In genomic region chr14:89000007-89000942, GRCh38 we compare ENCODE assay signal across 8 cellular contexts.
DNase-seq lines count a peak whose midpoint lies in the region; ATAC-seq and TF ChIP-seq lines count a peak whose summit lies in the region.

No MANE protein-coding gene starts in this region.

- CTCF ChIA-PET in MCF 10A (lab: Yijun Ruan, JAX), result interaction anchor here (0.6 to 1.1 kb wide), 2 partner anchors 36 to 333 kb away, joined by 3 read pairs; no protein-coding TSS in a partner anchor
- CTCF ChIA-PET in CD4-positive, alpha-beta T cell (lab: Charles Lee), result no interaction called here

- H3K4me1 ChIP-seq in breast epithelium (no peaks in the 10 kb centered on the region), psoas muscle (no peaks in the 10 kb centered on the region)

- H3K9me3 Mint-ChIP-seq in MCF 10A (ENCODE audit: unreplicated experiment), result no peaks in the 10 kb centered on the region
- H3K9me3 Mint-ChIP-seq in CD4-positive, alpha-beta T cell, result no peaks in the 10 kb centered on the region

- H3K4me3 ChIP-seq in breast epithelium (no peak overlapping the region), choroid plexus epithelial cell (ENCODE audit: low read depth, low read length) (no peak overlapping the region), psoas muscle (no peak overlapping the region)

- no peak overlapping the region for H3K4me3 Mint-ChIP-seq in MCF 10A (ENCODE audit: unreplicated experiment)
- H3K4me3 Mint-ChIP-seq in CD4-positive, alpha-beta T cell, result no peak overlapping the region

- no peaks in the 10 kb centered on the region for H3K36me3 ChIP-seq in breast epithelium
- no peaks in the 10 kb centered on the region for H3K36me3 ChIP-seq in psoas muscle (ENCODE audit: insufficient read depth in 1 of 2, low read depth in 1 of 2)

- no peak overlapping the region for H3K27ac ChIP-seq in breast epithelium
- H3K27ac ChIP-seq in psoas muscle, result no peak overlapping the region
- no peak overlapping the region for H3K27ac ChIP-seq in CD4-positive, alpha-beta T cell (ENCODE audit: low read depth, low read length)

- POLR2A ChIA-PET in MCF 10A (lab: Yijun Ruan, JAX), result interaction anchor here (0.6 to 0.7 kb wide), 2 partner anchors 9 to 17 kb away, joined by 3 to 4 read pairs; no protein-coding TSS in a partner anchor
- POLR2A ChIA-PET in CD4-positive, alpha-beta T cell (lab: Charles Lee), result interaction anchor here (0.6 kb wide), 1 partner anchor 868 kb away, joined by 4 read pairs; no protein-coding TSS in a partner anchor

- no peaks in the 10 kb centered on the region for H3K27me3 Mint-ChIP-seq in MCF 10A (ENCODE audit: insufficient read depth, unreplicated experiment)
- peaks cover 34% of the 10 kb centered on the region for H3K27me3 Mint-ChIP-seq in CD4-positive, alpha-beta T cell

- intact Hi-C loops in MCF 10A (cut with micrococcal nuclease), result loop anchor here (2.0 kb wide), 1 partner anchor 207 kb away; the partner anchor contains the start of gene EML5
- intact Hi-C loops in breast epithelium (cut with DNase I; ENCODE audit: low total_unique reads), result no loop called here
- intact Hi-C loops in psoas muscle (cut with DNase I), result no loop called here
- intact Hi-C loops in CD4-positive, alpha-beta T cell (cut with DNase I, micrococcal nuclease), result no loop called here

- no peaks in the 10 kb centered on the region for H3K27me3 ChIP-seq in breast epithelium
- H3K27me3 ChIP-seq in psoas muscle (ENCODE audit: insufficient read depth in 3 of 3, low read length in 2 of 3), result peaks cover 0 to 4% (median 0%) of the 10 kb centered on the region in 3 donors
- H3K27me3 ChIP-seq in CD4-positive, alpha-beta T cell (ENCODE audit: control insufficient read depth, insufficient read depth, low read length), result peaks cover 14% of the 10 kb centered on the region

- no peaks in the 10 kb centered on the region for H3K9me3 ChIP-seq in breast epithelium
- H3K9me3 ChIP-seq in psoas muscle, result no peaks in the 10 kb centered on the region
- H3K9me3 ChIP-seq in CD4-positive, alpha-beta T cell (ENCODE audit: control insufficient read depth, low read length), result no peaks in the 10 kb centered on the region

- H3K36me3 Mint-ChIP-seq in MCF 10A (ENCODE audit: insufficient read depth, unreplicated experiment), result no peaks in the 10 kb centered on the region
- H3K36me3 Mint-ChIP-seq in CD4-positive, alpha-beta T cell (ENCODE audit: low read depth), result no peaks in the 10 kb centered on the region

- no peak for TF ChIP-seq POLR2A in breast epithelium (IDR thresholded peaks at IDR 0.05)

- DNase-seq in MCF 10A (ENCODE audit: unreplicated experiment), result peak; percentile 95
- DNase-seq in breast epithelium (ENCODE audit: low spot score in 2 of 2), result no peak
- DNase-seq in NOMO-1 treated with DMSO at 0.1 percent for 48 hours (lab: John Stamatoyannopoulos, UW; ENCODE audit: unreplicated experiment), result peak; percentile 88
- peak; percentile 98 for DNase-seq in choroid plexus epithelial cell (ENCODE audit: low read depth)
- peak; percentile 26 to 53 for DNase-seq in psoas muscle
- no peak for DNase-seq in CD4-positive, alpha-beta T cell
- DNase-seq in GM19240 (ENCODE audit: insufficient read length, low spot score), result no peak

- ATAC-seq in psoas muscle (peak in 2 of 4 donors; percentile 58 to 66), GM19463 (IDR thresholded peaks at IDR 0.05; ENCODE audit: unreplicated experiment) (no peak)
- no peak for ATAC-seq in CD4-positive, alpha-beta T cell (ENCODE audit: poor library complexity)

- H3K4me1 Mint-ChIP-seq in MCF 10A (ENCODE audit: insufficient read depth, unreplicated experiment), result peaks cover 24% of the 10 kb centered on the region
- H3K4me1 Mint-ChIP-seq in CD4-positive, alpha-beta T cell (ENCODE audit: low read depth), result no peaks in the 10 kb centered on the region

- no TSS peak for BruUV-seq in MCF 10A (replicated peaks; lab: Mats Ljungman, UMichigan)

- no peak for TF ChIP-seq CTCF in MCF 10A (IDR thresholded peaks at IDR 0.05; ENCODE audit: unreplicated experiment)
- no peak for TF ChIP-seq CTCF in breast epithelium (IDR thresholded peaks at IDR 0.05)
- TF ChIP-seq CTCF in choroid plexus epithelial cell (conservative IDR thresholded peaks at IDR 0.05; ENCODE audit: low read depth, low read length), result no peak
- TF ChIP-seq CTCF in psoas muscle (IDR thresholded peaks at IDR 0.05), result no peak
- no peak for TF ChIP-seq CTCF in CD4-positive, alpha-beta T cell (IDR thresholded peaks at IDR 0.05)

- peak overlapping the region; percentile 64 for H3K27ac Mint-ChIP-seq in MCF 10A (ENCODE audit: low read depth, unreplicated experiment)
- no peak overlapping the region for H3K27ac Mint-ChIP-seq in CD4-positive, alpha-beta T cell

- 69 to 81% (median 77%) methylated on average over 9 of the region's 9 CpGs for WGBS in psoas muscle, 3 donors

Comparison
In these comparisons a context has a peak if more than half of its experiments do, and no peak if none do; other contexts are left out.
1. DNase-seq: peak in MCF 10A (single experiment), NOMO-1 treated with DMSO at 0.1 percent for 48 hours (single experiment), choroid plexus epithelial cell (single experiment) and psoas muscle (2 of 2); none in breast epithelium (0 of 2), CD4-positive, alpha-beta T cell (0 of 10) and GM19240 (single experiment).